ENCODE assay signal across 10 cellular contexts in genomic region chr7:79646278-79646677, GRCh38.
"Had no signal": no experiment of that assay in that cellular context is flagged by ENCODE, and none has a peak within 500 bp of the region (broad histone marks: within the 10 kb centered on the region; RNA-seq: fewer than 3 reads in every experiment).

No MANE protein-coding gene starts in this region.

- H3K36me3 Mint-ChIP-seq: IgD-negative memory B cell had no signal

- FAIRE-seq: HepG2 had no signal

- DNase-seq: GM23248, H7, HFFc6, KBM-7 had no signal

- H3K9me3 Mint-ChIP-seq: HFFc6 had no signal

- H3K36me3 ChIP-seq: HAP-1 had no signal

- ATAC-seq: HCT116, HepG2 had no signal

- H3K4me1 Mint-ChIP-seq: IgD-negative memory B cell had no signal

- H3K4me3 ChIP-seq: GM23248, HAP-1 had no signal

- H3K4me3 Mint-ChIP-seq: HFFc6, IgD-negative memory B cell had no signal

- H3K27ac Mint-ChIP-seq: HFFc6, IgD-negative memory B cell had no signal

- H3K4me2 ChIP-seq: KMS-11 had no signal

- H2AFZ ChIP-seq: GM23248 had no signal

- H3K9me3 ChIP-seq: HAP-1 had no signal

- H3K27ac ChIP-seq: GM23248, HL-60, KMS-11 had no signal

- H3K27me3 Mint-ChIP-seq: IgD-negative memory B cell had no signal
